In genomic region chr3:62874398-62875102, GRCh38 we compare ENCODE assay signal across 8 cellular contexts. TPM values are rescaled to one million over a fixed set of nuclear protein-coding genes. Genes with fewer than 3 reads are reported as not detected.
A peak's percentile ranks its signal among the peaks of the same experiment; 100 is the strongest.
DNase-seq lines count a peak whose midpoint lies in the region; ATAC-seq, FAIRE-seq and TF ChIP-seq lines count a peak whose summit lies in the region.

No MANE protein-coding gene starts in this region.

- peak overlapping the region in 1 of 2 donors; percentile 21 for H3K4me3 Mint-ChIP-seq in stimulated activated naive B cell treated with anti-CD40 and anti-IgM and Interleukin-4, amounts not matched to agents 10 μg/mL and 1 μg/mL and 100 μg/mL, for 72 hours

- TF ChIP-seq CTCF in RWPE2 (IDR thresholded peaks at IDR 0.05; ENCODE audit: poor library complexity, severe bottlenecking): no peak

- H3K27ac Mint-ChIP-seq in stimulated activated naive B cell treated with anti-CD40 and anti-IgM and Interleukin-4, amounts not matched to agents 10 μg/mL and 1 μg/mL and 100 μg/mL, for 72 hours: peak overlapping the region; percentile 62

- under 1% methylated on average over 70 of the region's 70 CpGs for WGBS in HUES64

- no peak for FAIRE-seq in RCC 7860 (lab: Jason Lieb, UNC)

- peak overlapping the region; percentile 74; the same call in 1 of the 2 replicates for H3K27ac ChIP-seq in HUES64 (ENCODE audit: low read depth, low read length)
- H3K27ac ChIP-seq in RWPE2 (ENCODE audit: poor library complexity, severe bottlenecking): no peak overlapping the region

- peak overlapping the region; percentile 90 for H3K4me3 ChIP-seq in HUES64 (ENCODE audit: low read length)
- peak overlapping the region; percentile 16 for H3K4me3 ChIP-seq in RWPE2 (ENCODE audit: severe bottlenecking)
- peak overlapping the region; percentile 86 for H3K4me3 ChIP-seq in iPS-15b (ENCODE audit: low read depth, low read length)

- H3K36me3 Mint-ChIP-seq in stimulated activated naive B cell treated with anti-CD40 and anti-IgM and Interleukin-4, amounts not matched to agents 10 μg/mL and 1 μg/mL and 100 μg/mL, for 72 hours: peaks cover 3 to 6% of the 10 kb centered on the region in 2 donors

- H3K27me3 ChIP-seq in HUES64 (ENCODE audit: insufficient read depth, low read length): no peaks in the 10 kb centered on the region; the same call in 1 of the 2 replicates
- peaks cover 66% of the 10 kb centered on the region for H3K27me3 ChIP-seq in RWPE2 (ENCODE audit: insufficient read depth, poor library complexity, severe bottlenecking)
- no peaks in the 10 kb centered on the region for H3K27me3 ChIP-seq in iPS-15b (ENCODE audit: control insufficient read depth, insufficient read depth, low read length)

- H3K36me3 ChIP-seq in HUES64 (ENCODE audit: insufficient read depth, low read length): no peaks in the 10 kb centered on the region
- H3K36me3 ChIP-seq in RWPE2 (ENCODE audit: low read depth): no peaks in the 10 kb centered on the region
- no peaks in the 10 kb centered on the region for H3K36me3 ChIP-seq in iPS-15b (ENCODE audit: control insufficient read depth, insufficient read depth, low read length)

- peaks cover 0 to 1% of the 10 kb centered on the region in 2 donors for H3K9me3 Mint-ChIP-seq in stimulated activated naive B cell treated with anti-CD40 and anti-IgM and Interleukin-4, amounts not matched to agents 10 μg/mL and 1 μg/mL and 100 μg/mL, for 72 hours

- H3K9ac ChIP-seq in HUES64 (ENCODE audit: low read depth, low read length) (peak overlapping the region; percentile 62), iPS-15b (ENCODE audit: low read depth, low read length) (peak overlapping the region; percentile 84)

- DNase-seq in RWPE2 (ENCODE audit: low spot score) (no peak), HPDE6-E6E7 (ENCODE audit: extremely low spot score) (no peak), RCC 7860 (ENCODE audit: low spot score) (no peak)
- DNase-seq in stimulated activated naive B cell treated with anti-CD40 and anti-IgM and Interleukin-4, amounts not matched to agents 10 μg/mL and 1 μg/mL and 100 μg/mL, for 72 hours: no peak

- ATAC-seq in RWPE2 (ENCODE audit: low read depth) (peak; percentile 30), HG02970 (IDR thresholded peaks at IDR 0.05; ENCODE audit: low FRiP score, unreplicated experiment) (no peak), GM18517 (IDR thresholded peaks at IDR 0.05; ENCODE audit: unreplicated experiment) (no peak)
- ATAC-seq in stimulated activated naive B cell treated with anti-CD40 and anti-IgM and Interleukin-4, amounts not matched to agents 10 μg/mL and 1 μg/mL and 100 μg/mL, for 72 hours (replicated peaks): no peak

- no peaks in the 10 kb centered on the region for H3K4me1 Mint-ChIP-seq in stimulated activated naive B cell treated with anti-CD40 and anti-IgM and Interleukin-4, amounts not matched to agents 10 μg/mL and 1 μg/mL and 100 μg/mL, for 72 hours

- H3K27me3 Mint-ChIP-seq in stimulated activated naive B cell treated with anti-CD40 and anti-IgM and Interleukin-4, amounts not matched to agents 10 μg/mL and 1 μg/mL and 100 μg/mL, for 72 hours: peaks cover 31 to 46% of the 10 kb centered on the region in 2 donors

- H3K9me3 ChIP-seq in HUES64 (ENCODE audit: insufficient read depth, low read depth, low read length) (no peaks in the 10 kb centered on the region), RWPE2 (ENCODE audit: severe bottlenecking) (no peaks in the 10 kb centered on the region), iPS-15b (ENCODE audit: control insufficient read depth, insufficient read depth, low read length) (no peaks in the 10 kb centered on the region)

- H3K4me1 ChIP-seq in HUES64 (ENCODE audit: insufficient read depth, low read length) (peaks cover 11% of the 10 kb centered on the region), RWPE2 (ENCODE audit: insufficient read depth, poor library complexity, severe bottlenecking) (peaks cover 7% of the 10 kb centered on the region), iPS-15b (ENCODE audit: control insufficient read depth, insufficient read depth, low read length) (peaks cover 4% of the 10 kb centered on the region)

RNA-seq across cellular contexts. Expression of gene CADPS, which starts 0.7 kb away (rescaled TPM):
- polyA plus RNA-seq in HUES64 (2013, experiment 1 of 2): 4.2 TPM
- polyA plus RNA-seq in HUES64 (2013, experiment 2 of 2): 4.5 TPM

Comparison
In these comparisons a context has a peak if more than half of its experiments do, and no peak if none do; other contexts are left out.
1. H3K4me3 ChIP-seq: peak in every context shown above with its lines; median percentile 90 in HUES64; 86 in iPS-15b; 16 in RWPE2.